ENCODE assay signal across 12 cellular contexts in the genomic region with DNA sequence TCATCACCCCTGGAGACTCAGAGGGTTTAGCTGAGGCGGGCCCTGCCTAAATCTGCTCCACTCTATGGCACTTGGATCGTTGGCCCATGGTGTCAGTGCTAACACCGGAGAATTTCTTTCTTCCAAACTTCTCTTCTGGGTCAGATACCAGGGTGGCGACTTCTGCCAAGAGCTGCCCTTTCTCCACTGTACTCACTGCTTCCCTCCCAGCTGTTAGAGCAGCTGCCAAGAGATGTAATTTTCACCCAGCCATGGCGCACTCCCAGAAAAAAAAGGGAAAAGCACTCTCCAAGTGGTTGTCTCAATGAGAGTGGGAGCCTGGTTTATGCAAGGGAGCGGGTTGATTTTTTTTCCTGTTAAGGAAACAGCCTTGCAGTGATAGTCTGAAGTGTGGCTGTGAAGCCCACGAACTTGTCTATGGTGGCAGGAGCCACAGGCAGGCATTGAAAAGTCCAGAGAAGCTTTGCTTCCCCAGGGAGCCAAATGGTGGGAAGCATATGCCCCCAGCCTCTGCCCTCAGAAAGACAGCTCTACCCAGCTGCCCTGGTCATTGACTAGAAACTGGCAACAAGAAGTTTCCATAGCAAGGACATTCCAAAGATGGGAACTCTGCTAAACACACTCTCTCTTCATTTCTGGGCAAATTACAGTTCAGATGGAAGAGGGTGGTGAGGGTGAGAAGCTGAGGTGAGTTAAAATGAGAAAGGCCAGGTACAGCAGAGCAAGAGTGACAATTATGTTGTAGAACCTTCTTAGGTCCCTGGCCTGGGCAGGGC. TPM values are rescaled to one million over a fixed set of nuclear protein-coding genes. Genes with fewer than 3 reads are reported as not detected.
DNase-seq lines count a peak whose midpoint lies in the region; ATAC-seq, FAIRE-seq and TF ChIP-seq lines count a peak whose summit lies in the region.
"Had no signal": no experiment of that assay in that cellular context is flagged by ENCODE, and none has a peak within 500 bp of the region (broad histone marks: within the 10 kb centered on the region; RNA-seq: fewer than 3 reads in every experiment).

No MANE protein-coding gene starts in this region.

- peak overlapping the region; percentile 89 for H3K27ac Mint-ChIP-seq in MCF 10A (ENCODE audit: low read depth, unreplicated experiment)

- intact Hi-C loops in MCF 10A (cut with micrococcal nuclease) = no loop called here
- intact Hi-C loops in kidney (cut with DNase I) = no loop called here

- H3K9ac ChIP-seq in kidney (ENCODE audit: low read length in 2 of 2) (no peak overlapping the region), stomach smooth muscle (ENCODE audit: low read length in 2 of 2) (peak overlapping the region; percentile 66 to 86)

- no peaks in the 10 kb centered on the region for H3K27me3 ChIP-seq in stomach smooth muscle (ENCODE audit: control insufficient read depth in 1 of 2, insufficient read depth in 2 of 2, low read length in 2 of 2)

- H3K4me1 ChIP-seq in kidney (ENCODE audit: control insufficient read depth in 1 of 2, insufficient read depth in 1 of 2, low read depth in 1 of 2, low read length in 2 of 2) (peaks cover 16 to 17% of the 10 kb centered on the region in 2 donors), stomach smooth muscle (ENCODE audit: control insufficient read depth, insufficient read depth, low read length) (peaks cover 72% of the 10 kb centered on the region)

- H3K36me3 ChIP-seq in kidney (ENCODE audit: control insufficient read depth in 1 of 2, insufficient read depth in 2 of 2, low read length in 2 of 2) (peaks cover 31 to 44% of the 10 kb centered on the region in 2 donors), stomach smooth muscle (ENCODE audit: control insufficient read depth in 2 of 2, insufficient read depth in 2 of 2, low read length in 2 of 2) (peaks cover 22 to 28% of the 10 kb centered on the region in 2 donors)

- H3K4me3 ChIP-seq in kidney (ENCODE audit: low read length in 2 of 2) (no peak overlapping the region), stomach smooth muscle (ENCODE audit: low read length in 2 of 2) (peak overlapping the region; percentile 31 to 54)

- TF ChIP-seq CTCF in MCF 10A (IDR thresholded peaks at IDR 0.05; ENCODE audit: unreplicated experiment) (no peak), kidney (IDR thresholded peaks at IDR 0.05; ENCODE audit: borderline replicate concordance, extremely low read depth, insufficient read depth) (no peak)

- no peak overlapping the region for H3K4me3 Mint-ChIP-seq in MCF 10A (ENCODE audit: unreplicated experiment)
- H3K4me3 Mint-ChIP-seq: activated naive CD4-positive, alpha-beta T cell treated with anti-CD3 and anti-CD28 coated beads, Interleukin-2, amount 50 U/mL, for 24 hours; neural crest cell had no signal

- H3K36me3 Mint-ChIP-seq in MCF 10A (ENCODE audit: insufficient read depth, unreplicated experiment) = peaks cover 70% of the 10 kb centered on the region

- H3K27me3 Mint-ChIP-seq in MCF 10A (ENCODE audit: insufficient read depth, unreplicated experiment) = no peaks in the 10 kb centered on the region
- H3K27me3 Mint-ChIP-seq: activated naive CD4-positive, alpha-beta T cell treated with anti-CD3 and anti-CD28 coated beads, Interleukin-2, amount 50 U/mL, for 24 hours had no signal

- H3K9me3 ChIP-seq in kidney (ENCODE audit: control insufficient read depth in 1 of 2, low read length in 2 of 2) = no peaks in the 10 kb centered on the region
- no peaks in the 10 kb centered on the region for H3K9me3 ChIP-seq in stomach smooth muscle (ENCODE audit: control insufficient read depth in 2 of 2, low read length in 2 of 2)

- H3K27ac ChIP-seq in kidney (ENCODE audit: low read depth in 2 of 2, low read length in 2 of 2) (peak overlapping the region; percentile 75 to 76), stomach smooth muscle (ENCODE audit: low read length) (peak overlapping the region; percentile 99)

- ATAC-seq in HG02759 (IDR thresholded peaks at IDR 0.05; ENCODE audit: unreplicated experiment) (no peak), GM19467 (IDR thresholded peaks at IDR 0.05; ENCODE audit: unreplicated experiment) (no peak)

- CTCF ChIA-PET in MCF 10A (lab: Yijun Ruan, JAX) = interaction anchor here (0.6 to 4.2 kb wide), 6 partner anchors 10 to 235 kb away, joined by 3 to 27 read pairs (median 4); partner anchors contain the start of genes PAFAH1B2, PCSK7 and RNF214

- BruUV-seq in MCF 10A (replicated peaks; lab: Mats Ljungman, UMichigan) = no TSS peak

- FAIRE-seq in kidney (lab: Jason Lieb, UNC) (no peak), frontal cortex (lab: Jason Lieb, UNC) (no peak)

- POLR2A ChIA-PET in MCF 10A (lab: Yijun Ruan, JAX) = interaction anchor here (1.3 to 2.1 kb wide), 2 partner anchors 10 to 43 kb away, joined by 4 to 6 read pairs; partner anchors contain the start of genes PCSK7 and SIDT2

- no peaks in the 10 kb centered on the region for H3K9me3 Mint-ChIP-seq in MCF 10A (ENCODE audit: unreplicated experiment)
- H3K9me3 Mint-ChIP-seq: activated naive CD4-positive, alpha-beta T cell treated with anti-CD3 and anti-CD28 coated beads, Interleukin-2, amount 50 U/mL, for 24 hours; neural crest cell had no signal

- DNase-seq in NCI-H1105 (lab: John Stamatoyannopoulos, UW) = peak; percentile 9
- DNase-seq in MCF 10A (ENCODE audit: unreplicated experiment) = no peak
- peak; percentile 32 for DNase-seq in kidney
- no peak for DNase-seq in central memory CD4-positive, alpha-beta T cell
- DNase-seq in frontal cortex (ENCODE audit: low spot score in 2 of 2) = no peak
- DNase-seq: NCI-H774, T-helper 2 cell had no signal

- peaks cover 14% of the 10 kb centered on the region for H3K4me1 Mint-ChIP-seq in MCF 10A (ENCODE audit: insufficient read depth, unreplicated experiment)

RNA-seq across cellular contexts. Expression of gene PCSK7, which starts 10.7 kb away (rescaled TPM):
- total RNA-seq in MCF 10A (2022) (58.6 and 61.8 TPM in 2 replicates), kidney (70.2 TPM), frontal cortex (20.0 TPM)
- 14.5 TPM for polyA plus RNA-seq in kidney (ENCODE audit: insufficient read depth, low read depth, low replicate concordance)

RNA-seq across cellular contexts. Expression of gene RNF214, which starts 11.3 kb away (rescaled TPM):
- total RNA-seq in MCF 10A (2022) = 23.3 TPM in 2 replicates
- total RNA-seq in kidney = 24.7 TPM
- polyA plus RNA-seq in kidney (ENCODE audit: insufficient read depth, low read depth, low replicate concordance) = 8.5 TPM
- 15.1 TPM for total RNA-seq in frontal cortex

RNA-seq across cellular contexts. Expression of gene TAGLN, which starts 22.0 kb away (rescaled TPM):
- 18.0 and 45.4 TPM in 2 replicates for total RNA-seq in MCF 10A (2022)
- 846 TPM for total RNA-seq in kidney
- 776 TPM for polyA plus RNA-seq in kidney (ENCODE audit: insufficient read depth, low read depth, low replicate concordance)
- 17.5 TPM for total RNA-seq in frontal cortex

RNA-seq across cellular contexts. Expression of gene SIDT2, which starts 42.6 kb away (rescaled TPM):
- total RNA-seq in MCF 10A (2022) = 17.5 and 18.4 TPM in 2 replicates
- total RNA-seq in kidney = 37.4 TPM
- 16.4 TPM for polyA plus RNA-seq in kidney (ENCODE audit: insufficient read depth, low read depth, low replicate concordance)
- total RNA-seq in frontal cortex = 9.4 TPM

Comparison
In these comparisons a context has a peak if more than half of its experiments do, and no peak if none do; other contexts are left out.
1. DNase-seq: peak in NCI-H1105 (single experiment) and kidney (single experiment); none in MCF 10A (single experiment), central memory CD4-positive, alpha-beta T cell (single experiment) and frontal cortex (0 of 2).
2. H3K4me3 ChIP-seq: peak in stomach smooth muscle (2 of 2); none in kidney (0 of 2).
3. H3K9ac ChIP-seq: peak in stomach smooth muscle (2 of 2); none in kidney (0 of 2).
4. RNA of gene TAGLN, which starts 22.0 kb away (total RNA-seq): 846 TPM in kidney (single experiment); 18.0 to 45.4 TPM in MCF 10A and 17.5 TPM in frontal cortex (single experiment); every median in the first group is over 10 times any median in the second.